14 cellular contexts compared by ENCODE assay signal in genomic region chr12:4899361-4899760, GRCh38. TPM values are rescaled to one million over a fixed set of nuclear protein-coding genes. Genes with fewer than 3 reads are reported as not detected.
DNase-seq lines count a peak whose midpoint lies in the region; ATAC-seq and TF ChIP-seq lines count a peak whose summit lies in the region.
"Had no signal": no experiment of that assay in that cellular context is flagged by ENCODE, and none has a peak within 500 bp of the region (broad histone marks: within the 10 kb centered on the region; RNA-seq: fewer than 3 reads in every experiment).

No MANE protein-coding gene starts in this region.

- no peaks in the 10 kb centered on the region for H3K9me3 Mint-ChIP-seq in stimulated activated effector memory CD8-positive, alpha-beta T cell treated with anti-CD3 and anti-CD28 coated beads, Interleukin-12 subunit alpha, Interleukin-12 subunit beta, amount 100 ng/mL, for 72 hours
- H3K9me3 Mint-ChIP-seq: CD8-positive, alpha-beta T cell; naive thymus-derived CD4-positive, alpha-beta T cell had no signal

- no peaks in the 10 kb centered on the region for H3F3A ChIP-seq in PC-3 (ENCODE audit: low read length, unreplicated experiment)

- H3K4me1 Mint-ChIP-seq in stimulated activated effector memory CD8-positive, alpha-beta T cell treated with anti-CD3 and anti-CD28 coated beads, Interleukin-12 subunit alpha, Interleukin-12 subunit beta, amount 100 ng/mL, for 72 hours = no peaks in the 10 kb centered on the region
- H3K4me1 Mint-ChIP-seq: naive thymus-derived CD4-positive, alpha-beta T cell had no signal

- intact Hi-C loops in PC-3 (cut with micrococcal nuclease) = no loop called here
- intact Hi-C loops in adrenal gland (cut with DNase I) = no loop called here

- H3K9me3 ChIP-seq in PC-3 (ENCODE audit: low read length) (no peaks in the 10 kb centered on the region), adrenal gland (replicated peaks in 1 of 3) (no peaks in the 10 kb centered on the region)

- H2AFZ ChIP-seq in PC-3 (ENCODE audit: low read length) = no peak overlapping the region

- DNase-seq in GM06990 (ENCODE audit: extremely low read depth, insufficient read length) = no peak
- DNase-seq in Jurkat, Clone E6-1 (ENCODE audit: low read depth, low spot score) = peak; percentile 7
- no peak for DNase-seq in PC-3
- DNase-seq in kidney epithelial cell (ENCODE audit: low read depth) = no peak
- DNase-seq in stimulated activated effector memory CD8-positive, alpha-beta T cell treated with anti-CD3 and anti-CD28 coated beads, Interleukin-12 subunit alpha, Interleukin-12 subunit beta, amount 100 ng/mL, for 72 hours (ENCODE audit: low spot score in 2 of 2) = no peak
- DNase-seq in adrenal gland = no peak
- DNase-seq: activated CD4-positive, alpha-beta T cell treated with anti-CD3 and anti-CD28 coated beads, Interleukin-2, amount 50 U/mL, for 48 hours; CD8-positive, alpha-beta T cell; naive thymus-derived CD4-positive, alpha-beta T cell; NCI-H524; SW 1271 had no signal

- no peaks in the 10 kb centered on the region for H3K79me2 ChIP-seq in PC-3 (ENCODE audit: low read length)

- no peak for TF ChIP-seq POLR2A in adrenal gland (IDR thresholded peaks at IDR 0.05)

- no TSS peak for BruUV-seq in PC-3 (replicated peaks; lab: Mats Ljungman, UMichigan)

- CTCF ChIA-PET in PC-3 (lab: Charles Lee) = no interaction called here

- ATAC-seq in PC-3 (no peak), HG03025 (IDR thresholded peaks at IDR 0.05; ENCODE audit: low FRiP score, unreplicated experiment) (no peak), HG02973 (IDR thresholded peaks at IDR 0.05; ENCODE audit: unreplicated experiment) (no peak)
- ATAC-seq in stimulated activated effector memory CD8-positive, alpha-beta T cell treated with anti-CD3 and anti-CD28 coated beads, Interleukin-12 subunit alpha, Interleukin-12 subunit beta, amount 100 ng/mL, for 72 hours = no peak
- ATAC-seq: CD8-positive, alpha-beta T cell; naive thymus-derived CD4-positive, alpha-beta T cell had no signal

- POLR2A ChIA-PET in PC-3 (lab: Charles Lee; ENCODE audit: unreplicated experiment) = no interaction called here

- WGBS in adrenal gland, 4 donors = 51 to 64% (median 54%) methylated on average over 4 of the region's 4 CpGs

- no peaks in the 10 kb centered on the region for H3K36me3 Mint-ChIP-seq in stimulated activated effector memory CD8-positive, alpha-beta T cell treated with anti-CD3 and anti-CD28 coated beads, Interleukin-12 subunit alpha, Interleukin-12 subunit beta, amount 100 ng/mL, for 72 hours
- H3K36me3 Mint-ChIP-seq: CD8-positive, alpha-beta T cell; naive thymus-derived CD4-positive, alpha-beta T cell had no signal

- no peaks in the 10 kb centered on the region for H4K20me1 ChIP-seq in PC-3 (ENCODE audit: low read length)

- H3K9me2 ChIP-seq in PC-3 (replicated peaks; ENCODE audit: low read length) = no peaks in the 10 kb centered on the region

- TF ChIP-seq CTCF in GM06990 (IDR thresholded peaks at IDR 0.05; ENCODE audit: insufficient read depth, low read length, poor library complexity, severe bottlenecking) = peak; percentile 46
- TF ChIP-seq CTCF in PC-3 (conservative IDR thresholded peaks at IDR 0.05; ENCODE audit: low read depth, low read length) = 0 out of 2 replicates have a peak, but pooled peaks have one; percentile 8
- peak; percentile 3 for TF ChIP-seq CTCF in kidney epithelial cell (IDR thresholded peaks at IDR 0.05; ENCODE audit: insufficient read depth, low read length, poor library complexity, severe bottlenecking)
- TF ChIP-seq CTCF in adrenal gland (IDR thresholded peaks at IDR 0.05) = no peak

- H3K27ac ChIP-seq in PC-3 (ENCODE audit: low read length) (no peak overlapping the region), adrenal gland (no peak overlapping the region)
- H3K27ac ChIP-seq: skin epidermis had no signal

- H3K4me1 ChIP-seq in PC-3 (ENCODE audit: insufficient read depth, low read length) (no peaks in the 10 kb centered on the region), adrenal gland (replicated peaks in 1 of 2) (no peaks in the 10 kb centered on the region)

- H3K9ac ChIP-seq in PC-3 (ENCODE audit: low read length) = no peak overlapping the region

- H3K36me3 ChIP-seq in GM06990 (ENCODE audit: control insufficient read depth, insufficient read depth, low read length) = no peaks in the 10 kb centered on the region
- no peaks in the 10 kb centered on the region for H3K36me3 ChIP-seq in PC-3 (ENCODE audit: low read depth, low read length)
- no peaks in the 10 kb centered on the region for H3K36me3 ChIP-seq in kidney epithelial cell (ENCODE audit: control insufficient read depth, insufficient read depth, low read length)
- no peaks in the 10 kb centered on the region for H3K36me3 ChIP-seq in adrenal gland (replicated peaks in 1 of 2)

- no peaks in the 10 kb centered on the region; the same call in 1 of the 2 replicates for H3K27me3 ChIP-seq in GM06990 (replicated peaks; ENCODE audit: control insufficient read depth, insufficient read depth, low read length)
- H3K27me3 ChIP-seq in PC-3 (ENCODE audit: low read length) = peaks cover 6% of the 10 kb centered on the region
- H3K27me3 ChIP-seq in kidney epithelial cell (ENCODE audit: control insufficient read depth, insufficient read depth, low read length) = peaks cover 3% of the 10 kb centered on the region
- H3K27me3 ChIP-seq in adrenal gland = no peaks in the 10 kb centered on the region

- no peak overlapping the region for H3K27ac Mint-ChIP-seq in stimulated activated effector memory CD8-positive, alpha-beta T cell treated with anti-CD3 and anti-CD28 coated beads, Interleukin-12 subunit alpha, Interleukin-12 subunit beta, amount 100 ng/mL, for 72 hours
- H3K27ac Mint-ChIP-seq: CD8-positive, alpha-beta T cell; naive thymus-derived CD4-positive, alpha-beta T cell had no signal

- no peak overlapping the region for H3K4me3 Mint-ChIP-seq in stimulated activated effector memory CD8-positive, alpha-beta T cell treated with anti-CD3 and anti-CD28 coated beads, Interleukin-12 subunit alpha, Interleukin-12 subunit beta, amount 100 ng/mL, for 72 hours
- H3K4me3 Mint-ChIP-seq: CD8-positive, alpha-beta T cell; naive thymus-derived CD4-positive, alpha-beta T cell had no signal

- H3K4me2 ChIP-seq in PC-3 (ENCODE audit: low read length) = no peak overlapping the region

- H3K4me3 ChIP-seq in GM06990 (replicated peaks; ENCODE audit: low read depth, low read length) = no peak overlapping the region
- no peak overlapping the region for H3K4me3 ChIP-seq in Jurkat, Clone E6-1 (ENCODE audit: low read length)
- no peak overlapping the region for H3K4me3 ChIP-seq in PC-3 (ENCODE audit: low read length)
- H3K4me3 ChIP-seq in kidney epithelial cell (ENCODE audit: low read depth, low read length) = no peak overlapping the region
- H3K4me3 ChIP-seq in adrenal gland = no peak overlapping the region
- H3K4me3 ChIP-seq: skin epidermis had no signal

RNA-seq across cellular contexts. Expression of gene KCNA1, which starts 10.3 kb away (rescaled TPM):
- polyA plus RNA-seq in Jurkat, Clone E6-1 (2012; ENCODE audit: insufficient read depth, insufficient read length) = not detected
- total RNA-seq in PC-3 (2014; rRNA removed) (not detected in 2 replicates), kidney epithelial cell (under 0.01 TPM in 1 of 2 replicates, not detected in the other), adrenal gland (not detected)
- not detected for polyA plus RNA-seq in adrenal gland
- total RNA-seq: CD8-positive, alpha-beta T cell; naive thymus-derived CD4-positive, alpha-beta T cell had no signal
- polyA plus RNA-seq: naive thymus-derived CD4-positive, alpha-beta T cell had no signal

Comparison
In these comparisons a context has a peak if more than half of its experiments do, and no peak if none do; other contexts are left out.
1. CTCF ChIP-seq: peak in GM06990 (single experiment), PC-3 (single experiment) and kidney epithelial cell (single experiment); none in adrenal gland (0 of 6).